Comparison of ENCODE assay signal across 8 cellular contexts in genomic region chr1:28642056-28642846, GRCh38. TPM values are rescaled to one million over a fixed set of nuclear protein-coding genes. Genes with fewer than 3 reads are reported as not detected.
DNase-seq lines count a peak whose midpoint lies in the region; ATAC-seq and TF ChIP-seq lines count a peak whose summit lies in the region.

No MANE protein-coding gene starts in this region.

- POLR2A ChIA-PET in SK-N-SH (lab: Yijun Ruan, JAX) = interaction anchor here (0.9 to 2.1 kb wide), 5 partner anchors 27 to 235 kb away, joined by 3 to 12 read pairs (median 8); partner anchors contain the start of genes GMEB1, RCC1 and YTHDF2

- H3K4me3 ChIP-seq in SK-N-SH (ENCODE audit: low read depth in 2 of 2, low read length in 1 of 2) = peak overlapping the region; percentile 68 to 73
- peak overlapping the region; percentile 77 to 89 (median 82) for H3K4me3 ChIP-seq in esophagus muscularis mucosa

- H4K20me1 ChIP-seq in SK-N-SH (ENCODE audit: insufficient read depth) = no peaks in the 10 kb centered on the region

- H3K4me2 ChIP-seq in SK-N-SH = peak overlapping the region; percentile 86

- ATAC-seq in GM18519 (IDR thresholded peaks at IDR 0.05; ENCODE audit: low FRiP score, unreplicated experiment) (peak; percentile 7), HG02884 (IDR thresholded peaks at IDR 0.05; ENCODE audit: unreplicated experiment) (peak; percentile 14)

- peaks cover 3% of the 10 kb centered on the region for H3F3A ChIP-seq in SK-N-SH (replicated peaks; ENCODE audit: insufficient read depth)

- CTCF ChIA-PET in SK-N-SH (lab: Yijun Ruan, JAX) = interaction anchor here (0.7 to 4.8 kb wide), 8 partner anchors 10 to 239 kb away, joined by 3 to 39 read pairs (median 4); partner anchors contain the start of gene YTHDF2

- TF ChIP-seq RAD21 in SK-N-SH (IDR thresholded peaks at IDR 0.05; ENCODE audit: low read length) = no peak

- no peak for TF ChIP-seq POLR2A in esophagus muscularis mucosa (IDR thresholded peaks at IDR 0.05; ENCODE audit: low read depth)

- H3K27ac ChIP-seq in SK-N-SH (ENCODE audit: low read depth in 2 of 2, low read length in 1 of 2) (peak overlapping the region; percentile 82 to 88), esophagus muscularis mucosa (replicated peaks in 1 of 4) (peak overlapping the region; percentile 83 to 94 (median 88))

- no peak for TF ChIP-seq EP300 in SK-N-SH (IDR thresholded peaks at IDR 0.05; ENCODE audit: borderline replicate concordance in 1 of 2, low read depth in 1 of 2, low read length in 1 of 2)
- no peak for TF ChIP-seq EP300 in esophagus muscularis mucosa (IDR thresholded peaks at IDR 0.05)

- H3K27ac Mint-ChIP-seq in neural crest cell (ENCODE audit: unreplicated experiment) = peak overlapping the region; percentile 97

- H3K36me3 ChIP-seq in SK-N-SH (replicated peaks in 1 of 2; ENCODE audit: control insufficient read depth in 1 of 2, insufficient read depth in 2 of 2, low read length in 1 of 2) (peaks cover 0 to 8% of the 10 kb centered on the region in 2 experiments), esophagus muscularis mucosa (no peaks in the 10 kb centered on the region)

- no peaks in the 10 kb centered on the region for H3K27me3 ChIP-seq in SK-N-SH (ENCODE audit: insufficient read depth)
- H3K27me3 ChIP-seq in esophagus muscularis mucosa = no peaks in the 10 kb centered on the region

- peak overlapping the region; percentile 97 for H3K4me3 Mint-ChIP-seq in neural crest cell

- H3K36me3 Mint-ChIP-seq in neural crest cell (ENCODE audit: low read depth) = no peaks in the 10 kb centered on the region

- H3K4me1 Mint-ChIP-seq in neural crest cell = peaks cover 39% of the 10 kb centered on the region

- peak overlapping the region; percentile 80 for H2AFZ ChIP-seq in SK-N-SH (ENCODE audit: low read depth)

- H3K9me3 Mint-ChIP-seq in neural crest cell = no peaks in the 10 kb centered on the region

- no peaks in the 10 kb centered on the region for H3K9me3 ChIP-seq in SK-N-SH
- no peaks in the 10 kb centered on the region for H3K9me3 ChIP-seq in esophagus muscularis mucosa

- WGBS in SK-N-SH (ENCODE audit: low lambda C conversion rate) = 1% methylated on average over 26 of the region's 26 CpGs
- WGBS in esophagus muscularis mucosa = 1% methylated on average over 26 of the region's 26 CpGs

- no peaks in the 10 kb centered on the region for H3K9me2 ChIP-seq in SK-N-SH

- TF ChIP-seq CTCF in SK-N-SH (IDR thresholded peaks at IDR 0.05) (no peak), esophagus muscularis mucosa (IDR thresholded peaks at IDR 0.05) (no peak), neural crest cell (conservative IDR thresholded peaks at IDR 0.05) (no peak)

- H3K4me1 ChIP-seq in SK-N-SH (ENCODE audit: control insufficient read depth in 1 of 2, insufficient read depth in 2 of 2, low read depth in 1 of 2, low read length in 1 of 2) (peaks cover 0 to 7% of the 10 kb centered on the region in 2 experiments; a peak in 1 of 4 replicates), esophagus muscularis mucosa (peaks cover 23 to 53% (median 35%) of the 10 kb centered on the region in 4 donors)

- H3K9ac ChIP-seq in SK-N-SH = peak overlapping the region; percentile 88

- intact Hi-C loops in esophagus muscularis mucosa (cut with DNase I) = loop anchor here (2.0 to 10.0 kb wide), 3 partner anchors 95 to 543 kb away; partner anchors contain the start of genes SRSF4 and YTHDF2

- DNase-seq in SK-N-SH (no peak), esophagus muscularis mucosa (ENCODE audit: extremely low spot score) (no peak), neural crest cell (ENCODE audit: low read depth, low spot score) (peak; percentile 6), NCI-H1436 (lab: John Stamatoyannopoulos, UW) (no peak), NCI-H2171 (lab: John Stamatoyannopoulos, UW) (no peak)
- DNase-seq in central memory CD4-positive, alpha-beta T cell = no peak

- H3K79me2 ChIP-seq in SK-N-SH (ENCODE audit: insufficient read depth) = peaks cover 44% of the 10 kb centered on the region

- H3K27me3 Mint-ChIP-seq in neural crest cell (ENCODE audit: low read depth) = no peaks in the 10 kb centered on the region

TF ChIP-seq in SK-N-SH, 30 proteins besides CTCF, POLR2A, EP300 and RAD21:
- no peak for TF ChIP-seq TAF1 (IDR thresholded peaks at IDR 0.05; ENCODE audit: borderline replicate concordance, low read depth, low read length)
- no peak for TF ChIP-seq MEF2A (IDR thresholded peaks at IDR 0.05; ENCODE audit: borderline replicate concordance, low read depth)
- TF ChIP-seq GABPA (IDR thresholded peaks at IDR 0.05; ENCODE audit: low read depth) = no peak
- TF ChIP-seq MXI1 (IDR thresholded peaks at IDR 0.05; ENCODE audit: low read depth, low read length) = no peak
- TF ChIP-seq FOXJ3 (CRISPR knock-in tag; IDR thresholded peaks at IDR 0.05) = no peak

RNA-seq across cellular contexts. Expression of gene TAF12, which starts 0.6 kb away (rescaled TPM):
- 34.9 and 44.2 TPM in 2 replicates for polyA plus RNA-seq in SK-N-SH (2012; rRNA removed)
- polyA plus RNA-seq in SK-N-SH (2012; cell fraction: cytosol; rRNA removed) = 47.9 and 60.4 TPM in 2 replicates
- polyA plus RNA-seq in SK-N-SH (2012; cell fraction: nucleus; rRNA removed) = 8.3 and 15.5 TPM in 2 replicates
- 10 to 100 TPM; 16.1 to 17.6 (median 17.1) TPM for total RNA-seq in esophagus muscularis mucosa
- total RNA-seq in neural crest cell = 25.2 and 27.7 TPM in 2 replicates

RNA-seq across cellular contexts. Expression of gene RNU11, which starts 6.1 kb away (rescaled TPM):
- not detected in 2 replicates for polyA plus RNA-seq in SK-N-SH (2012; rRNA removed)
- polyA plus RNA-seq in SK-N-SH (2012; cell fraction: cytosol; rRNA removed) = not detected in 2 replicates
- not detected in 2 replicates for polyA plus RNA-seq in SK-N-SH (2012; cell fraction: nucleus; rRNA removed)
- not detected for total RNA-seq in esophagus muscularis mucosa
- total RNA-seq in neural crest cell = not detected in 2 replicates

RNA-seq across cellular contexts. Expression of gene GMEB1, which starts 26.3 kb away (rescaled TPM):
- 3.6 TPM in 2 replicates for polyA plus RNA-seq in SK-N-SH (2012; rRNA removed)
- 3.1 and 3.6 TPM in 2 replicates for polyA plus RNA-seq in SK-N-SH (2012; cell fraction: cytosol; rRNA removed)
- 6.5 and 6.7 TPM in 2 replicates for polyA plus RNA-seq in SK-N-SH (2012; cell fraction: nucleus; rRNA removed)
- total RNA-seq in esophagus muscularis mucosa = 10 to 100 TPM in 2 of 4 donors, 1 to 10 TPM in 2; 7.1 to 11.0 (median 9.8) TPM
- total RNA-seq in neural crest cell = 22.8 and 22.9 TPM in 2 replicates

RNA-seq across cellular contexts. Expression of gene RAB42, which starts 50.2 kb away (rescaled TPM):
- polyA plus RNA-seq in SK-N-SH (2012; rRNA removed) = 4.6 and 5.5 TPM in 2 replicates
- polyA plus RNA-seq in SK-N-SH (2012; cell fraction: cytosol; rRNA removed) = 3.2 and 4.9 TPM in 2 replicates
- polyA plus RNA-seq in SK-N-SH (2012; cell fraction: nucleus; rRNA removed) = 1.4 and 1.5 TPM in 2 replicates
- total RNA-seq in esophagus muscularis mucosa = 1 to 10 TPM in 3 of 4 donors, under 1 TPM in 1; 0.98 to 4.0 (median 2.9) TPM
- total RNA-seq in neural crest cell = 1.5 and 2.8 TPM in 2 replicates
